ENCODE assay signal across 1 cellular context in genomic region chr3:93979850-93980677, GRCh38.
A peak's percentile ranks its signal among the peaks of the same experiment; 100 is the strongest.
TF ChIP-seq lines count a peak whose summit lies in the region.

ARL13B (plus strand) TSS chr3:93980155; CDS start chr3:93980424, 269 bp downstream.

TF ChIP-seq in K562, 482 proteins besides CTCF, POLR2A, EP300 and RAD21 (continued from another document and continues in another):
- TF ChIP-seq DEAF1 (CRISPR knock-in tag; IDR thresholded peaks at IDR 0.05) (no peak), SP2 (IDR thresholded peaks at IDR 0.05; ENCODE audit: extremely low read depth, low read depth, low read length, poor library complexity, severe bottlenecking) (peak; percentile 62), HNRNPLL (IDR thresholded peaks at IDR 0.05; ENCODE audit: low read depth, low read length, poor library complexity, severe bottlenecking) (peak; percentile 33), ZBED1 (IDR thresholded peaks at IDR 0.05) (no peak), SIRT6 (IDR thresholded peaks at IDR 0.05; ENCODE audit: low read depth, low read length) (no peak), RFX1 (IDR thresholded peaks at IDR 0.05) (peak; percentile 97), SIN3B (IDR thresholded peaks at IDR 0.05; ENCODE audit: low read depth) (peak; percentile 61; the same call in 1 of the 2 replicates), GABPA (tag; conservative IDR thresholded peaks at IDR 0.05; ENCODE audit: low read depth) (0 out of 2 replicates have a peak, but pooled peaks have one; percentile 20), THAP12 (CRISPR knock-in tag; IDR thresholded peaks at IDR 0.05) (0 out of 2 replicates have a peak, but pooled peaks have one; percentile 45), BACH1 (tag; IDR thresholded peaks at IDR 0.05) (no peak), HDAC2 (IDR thresholded peaks at IDR 0.05) (0 out of 2 replicates have a peak, but pooled peaks have one; percentile 37), HNRNPUL1 (IDR thresholded peaks at IDR 0.05; ENCODE audit: low read length) (no peak), JUND (IDR thresholded peaks at IDR 0.05; ENCODE audit: borderline replicate concordance, low read depth, low read length) (peak; percentile 22; the same call in 1 of the 2 replicates), JUND (tag; IDR thresholded peaks at IDR 0.05; ENCODE audit: borderline replicate concordance, low read depth, low read length) (no peak), CREB1 (IDR thresholded peaks at IDR 0.05) (peak; percentile 91), CREB1 (CRISPR knock-in tag; IDR thresholded peaks at IDR 0.05) (peak; percentile 74; the same call in 1 of the 2 replicates), CAMTA2 (CRISPR knock-in tag; conservative IDR thresholded peaks at IDR 0.05) (no peak), NCOA6 (IDR thresholded peaks at IDR 0.05) (peak; percentile 29; the same call in 1 of the 2 replicates), SMARCA4 (IDR thresholded peaks at IDR 0.05) (no peak), ZNF740 (CRISPR knock-in tag; IDR thresholded peaks at IDR 0.05) (no peak), ZNF740 (tag; IDR thresholded peaks at IDR 0.05) (no peak), ZNF184 (CRISPR knock-in tag; IDR thresholded peaks at IDR 0.05) (peak; percentile 73; the same call in 1 of the 2 replicates), RB1 (IDR thresholded peaks at IDR 0.05; ENCODE audit: low read depth) (peak; percentile 44; the same call in 1 of the 2 replicates), ZNF274 (IDR thresholded peaks at IDR 0.05; ENCODE audit: borderline replicate concordance, low read depth, low read length) (no peak), FOS (IDR thresholded peaks at IDR 0.05; ENCODE audit: extremely low read depth, insufficient read length) (peak; percentile 89), VEZF1 (CRISPR knock-in tag; IDR thresholded peaks at IDR 0.05) (no peak), STAG1 (CRISPR knock-in tag; IDR thresholded peaks at IDR 0.05; ENCODE audit: borderline replicate concordance) (no peak), SNIP1 (IDR thresholded peaks at IDR 0.05; ENCODE audit: low read depth) (peak; percentile 48; the same call in 1 of the 2 replicates), BMI1 (IDR thresholded peaks at IDR 0.05; ENCODE audit: low read length) (peak; percentile 79), CHD2 (IDR thresholded peaks at IDR 0.05; ENCODE audit: low read depth, low read length) (peak; percentile 75), FOXJ2 (tag; IDR thresholded peaks at IDR 0.05) (no peak), CSDE1 (IDR thresholded peaks at IDR 0.05) (peak in 1 of 2 experiments; percentile 78; a peak in 2 of 4 replicates), ZNF41 (CRISPR knock-in tag; conservative IDR thresholded peaks at IDR 0.05) (no peak), ZNF12 (CRISPR knock-in tag; IDR thresholded peaks at IDR 0.05) (no peak), TAF15 (IDR thresholded peaks at IDR 0.05; ENCODE audit: low read depth, low read length) (no peak), KLF16 (IDR thresholded peaks at IDR 0.05) (no peak), SAP30 (IDR thresholded peaks at IDR 0.05; ENCODE audit: borderline replicate concordance, insufficient read depth, low read depth, low read length, poor library complexity, severe bottlenecking) (peak; percentile 65), POLR2G (IDR thresholded peaks at IDR 0.05; ENCODE audit: low read depth, low read length) (peak; percentile 90), MAZ (CRISPR knock-in tag; conservative IDR thresholded peaks at IDR 0.05 in 1 of 2, IDR thresholded peaks at IDR 0.05 in 1 of 2) (no peak), KLF13 (tag; IDR thresholded peaks at IDR 0.05; ENCODE audit: borderline replicate concordance, low read depth) (no peak), MEIS2 (IDR thresholded peaks at IDR 0.05; ENCODE audit: partially characterized antibody) (no peak), NRF1 (conservative IDR thresholded peaks at IDR 0.05 in 1 of 2, IDR thresholded peaks at IDR 0.05 in 1 of 2) (peak; percentile 91 to 92), NFYB (IDR thresholded peaks at IDR 0.05; ENCODE audit: extremely low read depth, insufficient read length) (peak; percentile 67), THRB (CRISPR knock-in tag; conservative IDR thresholded peaks at IDR 0.05) (no peak), MBD2 (IDR thresholded peaks at IDR 0.05; ENCODE audit: borderline replicate concordance, low read depth) (peak; percentile 90), GTF2F1 (IDR thresholded peaks at IDR 0.05; ENCODE audit: low read depth, low read length) (no peak), TBP (optimal IDR thresholded peaks at IDR 0.05; ENCODE audit: low read depth, low read length) (peak; percentile 73), NR0B1 (IDR thresholded peaks at IDR 0.05; ENCODE audit: partially characterized antibody) (no peak), SIN3A (IDR thresholded peaks at IDR 0.05; ENCODE audit: borderline replicate concordance in 2 of 2, control insufficient read depth in 1 of 2, low read depth in 2 of 2, low read length in 2 of 2) (peak; percentile 44 to 72; a peak in 2 of 4 replicates), ZNF354B (CRISPR knock-in tag; IDR thresholded peaks at IDR 0.05) (no peak), CBFA2T2 (conservative IDR thresholded peaks at IDR 0.05) (no peak), MXI1 (IDR thresholded peaks at IDR 0.05; ENCODE audit: low read depth, low read length) (peak; percentile 76), NFIC (IDR thresholded peaks at IDR 0.05) (0 out of 2 replicates have a peak, but pooled peaks have one; percentile 14), MYNN (IDR thresholded peaks at IDR 0.05) (peak; percentile 87), MYNN (CRISPR knock-in tag; IDR thresholded peaks at IDR 0.05) (no peak; the same call in 1 of the 2 replicates), TFAM (CRISPR knock-in tag; conservative IDR thresholded peaks at IDR 0.05) (no peak), TCF7 (IDR thresholded peaks at IDR 0.05; ENCODE audit: borderline replicate concordance) (no peak), SFPQ (IDR thresholded peaks at IDR 0.05; ENCODE audit: low read depth, low read length) (no peak), THAP7 (CRISPR knock-in tag; IDR thresholded peaks at IDR 0.05) (no peak), RBBP5 (IDR thresholded peaks at IDR 0.05; ENCODE audit: borderline replicate concordance, insufficient read depth, low read length, poor library complexity, severe bottlenecking) (peak; percentile 72), TAF1 (IDR thresholded peaks at IDR 0.05; ENCODE audit: control insufficient read depth, extremely low read depth, insufficient read depth, low read length, severe bottlenecking) (peak; percentile 43), ZFX (CRISPR knock-in tag; IDR thresholded peaks at IDR 0.05) (peak; percentile 54), POLR2B (IDR thresholded peaks at IDR 0.05; ENCODE audit: low read depth, partially characterized antibody) (peak; percentile 63), HEY1 (CRISPR knock-in tag; IDR thresholded peaks at IDR 0.05; ENCODE audit: borderline replicate concordance) (no peak), KLF1 (tag; IDR thresholded peaks at IDR 0.05) (no peak), ZBTB2 (IDR thresholded peaks at IDR 0.05) (peak; percentile 83), ZNF384 (IDR thresholded peaks at IDR 0.05; ENCODE audit: low read depth, low read length) (no peak)
